In the genomic region with DNA sequence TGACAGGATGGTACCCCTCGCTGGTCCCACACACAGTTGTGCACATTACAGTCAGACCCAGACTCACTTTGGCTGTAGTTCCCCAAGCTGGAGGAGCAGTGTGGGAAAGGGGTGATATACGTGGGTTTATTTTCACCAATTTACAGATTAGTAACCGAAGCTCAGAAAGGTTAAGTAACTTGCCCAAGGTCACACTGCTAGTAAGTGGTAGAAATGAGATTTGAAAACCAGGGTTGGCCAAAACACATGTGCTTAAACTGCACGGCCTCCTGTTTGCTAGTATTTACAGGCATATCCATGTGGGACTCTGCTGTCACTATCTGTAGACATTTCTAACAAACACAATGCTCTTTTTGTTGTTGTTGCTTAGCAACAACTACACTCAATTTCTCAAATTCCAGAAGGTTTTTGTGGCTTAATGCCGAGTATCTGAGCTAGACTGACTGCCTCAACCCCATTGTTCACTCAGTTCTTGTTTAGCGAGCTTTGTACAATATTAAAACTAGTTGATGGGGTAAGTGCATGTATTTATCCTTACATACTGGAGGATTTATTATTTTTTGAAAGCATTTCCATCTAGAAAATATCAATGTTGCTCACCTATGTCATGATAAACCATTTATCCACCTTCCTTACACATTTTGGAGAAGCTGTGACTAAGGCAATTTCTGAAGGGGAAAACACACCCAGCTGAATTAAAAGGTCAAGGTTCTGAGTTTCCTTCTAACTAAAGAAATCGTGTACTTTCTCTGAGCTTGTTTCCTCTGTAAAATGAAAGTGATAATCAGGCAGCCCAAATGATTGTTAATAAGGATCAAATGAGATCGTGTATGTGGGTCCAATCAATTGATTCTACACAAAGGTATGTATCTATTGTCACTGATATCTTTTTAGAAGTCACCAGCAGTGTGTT, we compare ENCODE assay signal across 8 cellular contexts. TPM values are rescaled to one million over a fixed set of nuclear protein-coding genes. Genes with fewer than 3 reads are reported as not detected.
A peak's percentile ranks its signal among the peaks of the same experiment; 100 is the strongest.
DNase-seq lines count a peak whose midpoint lies in the region; ATAC-seq and TF ChIP-seq lines count a peak whose summit lies in the region.

No MANE protein-coding gene starts in this region.

- TF ChIP-seq EP300 in Ishikawa (IDR thresholded peaks at IDR 0.05; ENCODE audit: borderline replicate concordance) = no peak

- ATAC-seq in lung (ENCODE audit: insufficient read depth, low FRiP score) = peak; percentile 53

- H3K27ac Mint-ChIP-seq in type B pancreatic cell = peak overlapping the region; percentile 77

- TF ChIP-seq CTCF in cardiac fibroblast (IDR thresholded peaks at IDR 0.05; ENCODE audit: low read depth, low read length) = no peak
- no peak for TF ChIP-seq CTCF in lung (IDR thresholded peaks at IDR 0.05; ENCODE audit: control extremely low read depth, extremely low read depth)
- no peak for TF ChIP-seq CTCF in type B pancreatic cell (conservative IDR thresholded peaks at IDR 0.05)
- no peak for TF ChIP-seq CTCF in coronary artery (IDR thresholded peaks at IDR 0.05)

- CTCF ChIA-PET in HEK293T (lab: Yijun Ruan, JAX) = interaction anchor here (0.7 kb wide), 1 partner anchor 101 kb away, joined by 3 read pairs; no protein-coding TSS in a partner anchor

- WGBS in lung, 2 donors = 42 to 53% methylated on average over 8 of the region's 8 CpGs

- no peaks in the 10 kb centered on the region for H3K9me3 ChIP-seq in lung (ENCODE audit: control insufficient read depth in 2 of 2, insufficient read depth in 1 of 2, low read length in 1 of 2)

- H3K36me3 Mint-ChIP-seq in type B pancreatic cell = no peaks in the 10 kb centered on the region

- H3K9me3 Mint-ChIP-seq in type B pancreatic cell = no peaks in the 10 kb centered on the region

- H3K4me3 Mint-ChIP-seq in type B pancreatic cell = peak overlapping the region; percentile 21

- H3K27ac ChIP-seq in lung (ENCODE audit: low read depth in 1 of 2, low read length in 1 of 2) (peak overlapping the region in 1 of 2 donors; percentile 41), coronary artery (peak overlapping the region in 1 of 2 donors; percentile 65)

- no peaks in the 10 kb centered on the region for H3K27me3 ChIP-seq in lung (ENCODE audit: control insufficient read depth, insufficient read depth)

- no peak for TF ChIP-seq RAD21 in Ishikawa (IDR thresholded peaks at IDR 0.05; ENCODE audit: low read depth)

- DNase-seq in ACHN (peak; percentile 65), cardiac fibroblast (ENCODE audit: low read depth in 2 of 2) (peak; percentile 90 to 94), lung (ENCODE audit: low spot score) (peak; percentile 21), type B pancreatic cell (ENCODE audit: extremely low spot score, unreplicated experiment) (no peak), coronary artery (ENCODE audit: low spot score) (no peak), HEK293T (ENCODE audit: extremely low spot score) (no peak), NCI-H1092 (lab: John Stamatoyannopoulos, UW) (no peak)

- H3K4me1 ChIP-seq in lung (ENCODE audit: control insufficient read depth in 2 of 2, insufficient read depth in 2 of 2, low read length in 2 of 2) = peaks cover 0 to 2% of the 10 kb centered on the region in 2 donors

- in situ Hi-C loops in ACHN (cut with HindIII; ENCODE audit: low pct_ligation_motif_present, low pct_unique_long_range_greater_than_20kb, low sequenced_read_pairs) = no loop called here

- POLR2A ChIA-PET in HEK293T (lab: Yijun Ruan, JAX) = interaction anchor here (0.7 to 1.5 kb wide), 3 partner anchors 8 to 16 kb away, joined by 3 to 8 read pairs (median 3); partner anchors contain the start of genes CASP2 and GSTK1

- H3K27me3 Mint-ChIP-seq in type B pancreatic cell = no peaks in the 10 kb centered on the region

- no peak overlapping the region for H3K4me3 ChIP-seq in cardiac fibroblast (replicated peaks in 1 of 2; ENCODE audit: low read depth in 2 of 2, low read length in 2 of 2)
- H3K4me3 ChIP-seq in lung = no peak overlapping the region
- no peak overlapping the region for H3K4me3 ChIP-seq in coronary artery

- H3K4me1 Mint-ChIP-seq in type B pancreatic cell (ENCODE audit: unreplicated experiment) = peaks cover 27% of the 10 kb centered on the region

- no peaks in the 10 kb centered on the region for H3K36me3 ChIP-seq in lung (ENCODE audit: control insufficient read depth in 2 of 2, insufficient read depth in 2 of 2, low read length in 2 of 2)

TF ChIP-seq in Ishikawa, 13 proteins besides CTCF, POLR2A, EP300 and RAD21 (continues in another document):
- TF ChIP-seq MAX (IDR thresholded peaks at IDR 0.05) (no peak; the same call in 1 of the 2 replicates), TCF12 (IDR thresholded peaks at IDR 0.05; ENCODE audit: low read depth) (no peak), USF1 (IDR thresholded peaks at IDR 0.05) (no peak), ZBTB7A (IDR thresholded peaks at IDR 0.05; ENCODE audit: low read depth) (no peak), CEBPB (IDR thresholded peaks at IDR 0.05) (no peak), TAF1 (IDR thresholded peaks at IDR 0.05; ENCODE audit: low read depth) (no peak), EGR1 (IDR thresholded peaks at IDR 0.05) (no peak), YY1 (IDR thresholded peaks at IDR 0.05; ENCODE audit: low read depth) (no peak), NFIC (IDR thresholded peaks at IDR 0.05) (peak; percentile 31; the same call in 1 of the 2 replicates), FOXM1 (IDR thresholded peaks at IDR 0.05; ENCODE audit: borderline replicate concordance, low read depth) (no peak), CREB1 (IDR thresholded peaks at IDR 0.05; ENCODE audit: low read depth) (no peak), TEAD4 (IDR thresholded peaks at IDR 0.05) (peak; percentile 61)

TF ChIP-seq in HEK293T, 16 proteins besides CTCF, POLR2A, EP300 and RAD21:
- TF ChIP-seq NFRKB (IDR thresholded peaks at IDR 0.05) (no peak), TARDBP (IDR thresholded peaks at IDR 0.05) (no peak), BHLHE40 (IDR thresholded peaks at IDR 0.05; ENCODE audit: borderline replicate concordance) (no peak), FOXA1 (IDR thresholded peaks at IDR 0.05) (no peak), L3MBTL2 (conservative IDR thresholded peaks at IDR 0.05) (no peak), CTBP1 (IDR thresholded peaks at IDR 0.05; ENCODE audit: borderline replicate concordance) (no peak), ELF4 (IDR thresholded peaks at IDR 0.05) (no peak), HDGF (IDR thresholded peaks at IDR 0.05; ENCODE audit: borderline replicate concordance) (no peak)

RNA-seq across cellular contexts. Expression of gene TMEM139, which starts 5.3 kb away (rescaled TPM):
- total RNA-seq in lung = 10 to 100 TPM; 12.2 to 26.9 TPM
- 10 to 100 TPM in 1 of 2 donors, 1 to 10 TPM in 1; 8.4 to 31.8 TPM for polyA plus RNA-seq in lung
- total RNA-seq in type B pancreatic cell (ENCODE audit: low replicate concordance) = 2.6 and 4.8 TPM in 2 replicates

RNA-seq across cellular contexts. Expression of gene CASP2, which starts 8.7 kb away (rescaled TPM):
- total RNA-seq in lung (10 to 100 TPM; 37.4 to 40.0 TPM), type B pancreatic cell (ENCODE audit: low replicate concordance) (53.9 and 55.2 TPM in 2 replicates)
- polyA plus RNA-seq in lung = 1 to 10 TPM; 7.7 to 9.3 TPM

RNA-seq across cellular contexts. Expression of gene GSTK1, which starts 16.2 kb away (rescaled TPM):
- 100 to 1,000 TPM; 110 to 130 TPM for total RNA-seq in lung
- 100 to 1,000 TPM; 119 TPM for polyA plus RNA-seq in lung
- total RNA-seq in type B pancreatic cell (ENCODE audit: low replicate concordance) = 110 and 155 TPM in 2 replicates

RNA-seq across cellular contexts. Expression of gene CLCN1, which starts 36.5 kb away (rescaled TPM):
- total RNA-seq in lung (under 1 TPM in 1 of 2 donors, not detected in 1; 0.18 TPM), type B pancreatic cell (ENCODE audit: low replicate concordance) (0.12 and 0.22 TPM in 2 replicates)
- polyA plus RNA-seq in lung = under 1 TPM in 1 of 2 donors, not detected in 1; 0.06 TPM

RNA-seq across cellular contexts. Expression of gene TAS2R40, which starts 57.6 kb away (rescaled TPM):
- total RNA-seq in lung = not detected
- under 1 TPM in 1 of 2 donors, not detected in 1; 0.07 TPM for polyA plus RNA-seq in lung
- total RNA-seq in type B pancreatic cell (ENCODE audit: low replicate concordance) = not detected in 2 replicates

Comparison
In these comparisons a context has a peak if more than half of its experiments do, and no peak if none do; other contexts are left out.
1. DNase-seq: peak in ACHN (single experiment), cardiac fibroblast (2 of 2) and lung (single experiment); none in type B pancreatic cell (single experiment), coronary artery (single experiment), HEK293T (single experiment) and NCI-H1092 (single experiment).